Comparison of ENCODE assay signal across 8 cellular contexts in the genomic region with DNA sequence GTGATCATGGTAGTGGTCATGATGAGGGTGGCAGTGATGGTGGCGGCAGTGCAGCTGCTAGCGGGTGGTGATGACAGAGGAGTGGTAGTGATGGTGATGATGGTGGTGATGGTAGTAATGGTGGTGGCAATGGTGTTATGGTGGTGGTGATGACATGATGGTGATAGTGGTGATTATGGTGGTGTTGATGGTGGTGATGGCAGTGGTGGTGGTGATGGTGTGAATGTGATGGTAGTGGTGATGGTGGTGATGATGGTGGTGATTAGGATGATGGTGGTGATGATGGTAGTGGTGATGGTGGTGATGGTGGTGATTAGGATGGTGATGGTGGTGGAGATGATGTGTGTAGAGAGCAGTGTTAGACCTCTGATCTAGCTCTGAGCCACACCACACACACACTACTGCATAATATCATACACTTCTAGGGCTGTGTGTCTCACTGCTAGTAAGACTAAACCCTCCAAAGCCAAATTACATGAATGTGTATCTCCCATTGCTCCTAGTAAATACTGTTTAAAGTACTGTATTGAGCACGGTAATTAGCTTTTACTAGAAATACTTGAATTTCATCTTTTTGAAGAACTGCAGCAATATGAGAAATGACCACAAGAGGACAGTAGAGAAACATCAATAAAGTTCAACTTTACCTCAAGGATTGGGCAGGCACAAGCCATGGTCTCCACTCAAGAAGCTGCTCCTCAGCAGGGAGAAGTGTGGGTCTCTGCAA. TPM values are rescaled to one million over a fixed set of nuclear protein-coding genes. Genes with fewer than 3 reads are reported as not detected.
DNase-seq lines count a peak whose midpoint lies in the region; ATAC-seq and TF ChIP-seq lines count a peak whose summit lies in the region.

No MANE protein-coding gene starts in this region.

- H3K4me3 Mint-ChIP-seq in nephron, result no peak overlapping the region

- no peaks in the 10 kb centered on the region for H3K36me3 Mint-ChIP-seq in nephron (ENCODE audit: low read depth)

- peaks cover 4% of the 10 kb centered on the region for H3K4me1 Mint-ChIP-seq in nephron

- H3K27ac Mint-ChIP-seq in nephron, result peak overlapping the region in 2 of 3 experiments; percentile 52 to 53

- TF ChIP-seq CTCF in GM12873 (IDR thresholded peaks at IDR 0.05; ENCODE audit: insufficient read depth, low read depth, low read length, missing control alignments) (peak; percentile 89), nephron (IDR thresholded peaks at IDR 0.05; ENCODE audit: unreplicated experiment in 3 of 3) (peak; percentile 72 to 81 (median 74))

- no peaks in the 10 kb centered on the region for H3K27me3 Mint-ChIP-seq in nephron (ENCODE audit: low read depth)

- ATAC-seq in GM18861 (IDR thresholded peaks at IDR 0.05; ENCODE audit: unreplicated experiment) (no peak), HG02840 (IDR thresholded peaks at IDR 0.05; ENCODE audit: low FRiP score, unreplicated experiment) (no peak)

- H3K9me3 Mint-ChIP-seq in nephron, result no peaks in the 10 kb centered on the region

- DNase-seq in AG08396 (ENCODE audit: low spot score) (peak; percentile 34), NCI-H748 treated with DMSO at 0.1 percent for 48 hours (lab: John Stamatoyannopoulos, UW) (peak; percentile 0), dermis blood vessel endothelial cell (peak; percentile 74), NCI-H774 (lab: John Stamatoyannopoulos, UW) (no peak)

RNA-seq across cellular contexts. Expression of a gene that starts 28.8 kb away (rescaled TPM):
- 119 and 173 TPM in 2 replicates for total RNA-seq in dermis blood vessel endothelial cell

RNA-seq across cellular contexts. Expression of a gene that starts 57.2 kb away (rescaled TPM):
- total RNA-seq in dermis blood vessel endothelial cell, result not detected in 2 replicates
